16 cellular contexts compared by ENCODE assay signal in genomic region chr19:6861683-6862286, GRCh38. TPM values are rescaled to one million over a fixed set of nuclear protein-coding genes. Genes with fewer than 3 reads are reported as not detected.
A peak's percentile ranks its signal among the peaks of the same experiment; 100 is the strongest.
DNase-seq lines count a peak whose midpoint lies in the region; ATAC-seq and TF ChIP-seq lines count a peak whose summit lies in the region.
"Had no signal": no experiment of that assay in that cellular context is flagged by ENCODE, and none has a peak within 500 bp of the region (broad histone marks: within the 10 kb centered on the region; RNA-seq: fewer than 3 reads in every experiment).

No MANE protein-coding gene starts in this region.

- no peak overlapping the region for H3K4me3 ChIP-seq in endodermal cell (ENCODE audit: low read length)
- H3K4me3 ChIP-seq: transverse colon had no signal

- WGBS in endodermal cell (ENCODE audit: insufficient coverage in 1 of 2, insufficient read length in 1 of 2), 2 experiments = 67 to 88% methylated on average over 3 to 10 of the region's 10 CpGs

- TF ChIP-seq CTCF in endodermal cell (conservative IDR thresholded peaks at IDR 0.05) = no peak

- H3K36me3 ChIP-seq in endodermal cell (ENCODE audit: control insufficient read depth, insufficient read depth, low read length) = no peaks in the 10 kb centered on the region
- H3K36me3 ChIP-seq: transverse colon had no signal

- no peak for DNase-seq in activated naive CD4-positive, alpha-beta T cell treated with anti-CD3 and anti-CD28 coated beads, Interleukin-2, amount 50 U/mL, for 16 hours
- DNase-seq in T-helper 22 cell (ENCODE audit: low read depth) (peak; percentile 1), SKM-1 (lab: John Stamatoyannopoulos, UW; ENCODE audit: unreplicated experiment) (no peak), endodermal cell (no peak)
- DNase-seq in stimulated activated naive B cell treated with anti-CD40 and anti-IgM and Interleukin-4, amounts not matched to agents 10 μg/mL and 1 μg/mL and 100 μg/mL, for 72 hours = no peak
- DNase-seq: activated T-cell treated with anti-CD3 and anti-CD28 coated beads, Interleukin-2, amount 50 U/mL, for 4 hours; effector CD8-positive, alpha-beta T cell; glutamatergic neuron; Right ventricle myocardium superior; transverse colon had no signal

- H3K36me3 Mint-ChIP-seq in activated naive CD4-positive, alpha-beta T cell treated with anti-CD3 and anti-CD28 coated beads, Interleukin-2, amount 50 U/mL, for 24 hours = peaks cover 4% of the 10 kb centered on the region
- H3K36me3 Mint-ChIP-seq in stimulated activated naive B cell treated with anti-CD40 and anti-IgM and Interleukin-4, amounts not matched to agents 10 μg/mL and 1 μg/mL and 100 μg/mL, for 72 hours = peaks cover 7 to 8% of the 10 kb centered on the region in 2 donors
- no peaks in the 10 kb centered on the region for H3K36me3 Mint-ChIP-seq in endodermal cell (ENCODE audit: low read depth)
- H3K36me3 Mint-ChIP-seq: brain had no signal

- H3K4me3 Mint-ChIP-seq in activated naive CD4-positive, alpha-beta T cell treated with anti-CD3 and anti-CD28 coated beads, Interleukin-2, amount 50 U/mL, for 24 hours = no peak overlapping the region
- no peak overlapping the region for H3K4me3 Mint-ChIP-seq in stimulated activated naive B cell treated with anti-CD40 and anti-IgM and Interleukin-4, amounts not matched to agents 10 μg/mL and 1 μg/mL and 100 μg/mL, for 72 hours
- no peak overlapping the region for H3K4me3 Mint-ChIP-seq in endodermal cell

- no peaks in the 10 kb centered on the region for H3K4me1 ChIP-seq in endodermal cell (ENCODE audit: control insufficient read depth, insufficient read depth, low read length)

- no peaks in the 10 kb centered on the region for H3K9me3 ChIP-seq in endodermal cell (ENCODE audit: control insufficient read depth, low read length)
- H3K9me3 ChIP-seq: transverse colon had no signal

- H3K9ac ChIP-seq in endodermal cell (ENCODE audit: extremely low read depth, low read length, poor library complexity, severe bottlenecking) = no peak overlapping the region

- peak overlapping the region; percentile 82 for H3K27ac Mint-ChIP-seq in activated naive CD4-positive, alpha-beta T cell treated with anti-CD3 and anti-CD28 coated beads, Interleukin-2, amount 50 U/mL, for 24 hours
- H3K27ac Mint-ChIP-seq in stimulated activated naive B cell treated with anti-CD40 and anti-IgM and Interleukin-4, amounts not matched to agents 10 μg/mL and 1 μg/mL and 100 μg/mL, for 72 hours = peak overlapping the region; percentile 78
- H3K27ac Mint-ChIP-seq in endodermal cell = no peak overlapping the region
- H3K27ac Mint-ChIP-seq: brain had no signal

- H3K27me3 ChIP-seq in endodermal cell (ENCODE audit: control insufficient read depth, insufficient read depth, low read length, poor library complexity, severe bottlenecking) = no peaks in the 10 kb centered on the region
- H3K27me3 ChIP-seq: transverse colon had no signal

- no peaks in the 10 kb centered on the region for H3K27me3 Mint-ChIP-seq in activated naive CD4-positive, alpha-beta T cell treated with anti-CD3 and anti-CD28 coated beads, Interleukin-2, amount 50 U/mL, for 24 hours
- no peaks in the 10 kb centered on the region for H3K27me3 Mint-ChIP-seq in stimulated activated naive B cell treated with anti-CD40 and anti-IgM and Interleukin-4, amounts not matched to agents 10 μg/mL and 1 μg/mL and 100 μg/mL, for 72 hours
- H3K27me3 Mint-ChIP-seq in endodermal cell (ENCODE audit: insufficient read depth) = peaks cover under 1% of the 10 kb centered on the region

- H3K27ac ChIP-seq in endodermal cell (ENCODE audit: low read depth, low read length) = no peak overlapping the region
- H3K27ac ChIP-seq: transverse colon had no signal

- no peaks in the 10 kb centered on the region for H3K9me3 Mint-ChIP-seq in activated naive CD4-positive, alpha-beta T cell treated with anti-CD3 and anti-CD28 coated beads, Interleukin-2, amount 50 U/mL, for 24 hours
- no peaks in the 10 kb centered on the region for H3K9me3 Mint-ChIP-seq in stimulated activated naive B cell treated with anti-CD40 and anti-IgM and Interleukin-4, amounts not matched to agents 10 μg/mL and 1 μg/mL and 100 μg/mL, for 72 hours
- H3K9me3 Mint-ChIP-seq in endodermal cell = no peaks in the 10 kb centered on the region
- H3K9me3 Mint-ChIP-seq: activated T-cell treated with anti-CD3 and anti-CD28 coated beads, Interleukin-2, amount 50 U/mL, for 4 hours had no signal

- ATAC-seq in esophagus mucosa (peak; percentile 85), GM21390 (IDR thresholded peaks at IDR 0.05; ENCODE audit: unreplicated experiment) (no peak)
- no peak for ATAC-seq in stimulated activated naive B cell treated with anti-CD40 and anti-IgM and Interleukin-4, amounts not matched to agents 10 μg/mL and 1 μg/mL and 100 μg/mL, for 72 hours (replicated peaks)

- peaks cover 23% of the 10 kb centered on the region for H3K4me1 Mint-ChIP-seq in activated naive CD4-positive, alpha-beta T cell treated with anti-CD3 and anti-CD28 coated beads, Interleukin-2, amount 50 U/mL, for 24 hours
- peaks cover 6 to 21% of the 10 kb centered on the region in 2 donors for H3K4me1 Mint-ChIP-seq in stimulated activated naive B cell treated with anti-CD40 and anti-IgM and Interleukin-4, amounts not matched to agents 10 μg/mL and 1 μg/mL and 100 μg/mL, for 72 hours
- H3K4me1 Mint-ChIP-seq in endodermal cell = no peaks in the 10 kb centered on the region

RNA-seq across cellular contexts. Expression of gene ADGRE1, which starts 25.6 kb away (rescaled TPM):
- total RNA-seq in esophagus mucosa (not detected), endodermal cell (not detected)
- polyA plus RNA-seq in endodermal cell (2013, experiment 1 of 2) = not detected
- polyA plus RNA-seq in endodermal cell (2013, experiment 2 of 2) = not detected
- total RNA-seq: kidney epithelial cell, pulmonary artery endothelial cell had no signal
